ENCODE assay signal across 34 cellular contexts in genomic region chr14:93894992-93895391, GRCh38. TPM values are rescaled to one million over a fixed set of nuclear protein-coding genes. Genes with fewer than 3 reads are reported as not detected.
DNase-seq lines count a peak whose midpoint lies in the region; ATAC-seq and TF ChIP-seq lines count a peak whose summit lies in the region.
"Had no signal": no experiment of that assay in that cellular context is flagged by ENCODE, and none has a peak within 500 bp of the region (broad histone marks: within the 10 kb centered on the region; RNA-seq: fewer than 3 reads in every experiment).

No MANE protein-coding gene starts in this region.

- no peak overlapping the region for H3K27ac ChIP-seq in GM23338 (ENCODE audit: low read depth)
- no peak overlapping the region for H3K27ac ChIP-seq in naive thymus-derived CD4-positive, alpha-beta T cell (ENCODE audit: low read depth, low read length)
- H3K27ac ChIP-seq: BLaER1 treated with 17β-estradiol and CSF1 and Interleukin-3, amounts not matched to agents 10 nM and 100 nM; colonic mucosa; pancreas; suprapubic skin; upper lobe of right lung had no signal

- intact Hi-C loops in naive thymus-derived CD4-positive, alpha-beta T cell (cut with micrococcal nuclease): loop anchor here in 1 of 2 donors (5.0 kb wide), 1 partner anchor 238 kb away; no protein-coding TSS in a partner anchor

- ATAC-seq in GM23338 (peak; percentile 73), WTC11 (peak; percentile 75), GM19397 (IDR thresholded peaks at IDR 0.05; ENCODE audit: unreplicated experiment) (no peak)
- no peak for ATAC-seq in naive thymus-derived CD4-positive, alpha-beta T cell
- no peak for ATAC-seq in activated T-cell treated with anti-CD3 and anti-CD28 coated beads, Interleukin-2, amount 50 U/mL, for 72 hours (replicated peaks in 1 of 2)
- ATAC-seq: activated naive CD8-positive, alpha-beta T cell treated with anti-CD3 and anti-CD28 coated beads, Interleukin-2, amount 50 U/mL, for 24 hours; activated T-cell treated with anti-CD3 and anti-CD28 coated beads, Interleukin-2, amount 50 U/mL, for 4 hours; mucosa of descending colon; pancreas; upper lobe of right lung had no signal

- peak overlapping the region; percentile 44; the same call in 1 of the 2 replicates for H3K4me2 ChIP-seq in GM23338

- no peaks in the 10 kb centered on the region; the same call in 1 of the 2 replicates for H3K36me3 ChIP-seq in GM23338 (ENCODE audit: insufficient read depth)
- H3K36me3 ChIP-seq in naive thymus-derived CD4-positive, alpha-beta T cell (ENCODE audit: control insufficient read depth in 2 of 3, insufficient read depth in 3 of 3, low read length in 3 of 3): no peaks in the 10 kb centered on the region
- H3K36me3 ChIP-seq: BLaER1 treated with 17β-estradiol and CSF1 and Interleukin-3, amounts not matched to agents 10 nM and 100 nM; colonic mucosa; pancreas; suprapubic skin; upper lobe of right lung had no signal

- CTCF ChIA-PET in WTC11 (lab: Charles Lee): interaction anchor here (0.6 to 3.4 kb wide), 11 partner anchors 9 to 246 kb away, joined by 3 to 63 read pairs (median 5); no protein-coding TSS in a partner anchor
- CTCF ChIA-PET in naive thymus-derived CD4-positive, alpha-beta T cell (lab: Charles Lee): interaction anchor here (2.5 kb wide), 1 partner anchor 12 kb away, joined by 9 read pairs; no protein-coding TSS in a partner anchor

- H3K36me3 Mint-ChIP-seq in GM23338 (ENCODE audit: low read depth) (no peaks in the 10 kb centered on the region), WTC11 (no peaks in the 10 kb centered on the region)
- H3K36me3 Mint-ChIP-seq in naive thymus-derived CD4-positive, alpha-beta T cell: no peaks in the 10 kb centered on the region
- H3K36me3 Mint-ChIP-seq in activated T-cell treated with anti-CD3 and anti-CD28 coated beads, Interleukin-2, amount 50 U/mL, for 72 hours (ENCODE audit: insufficient read depth in 2 of 2): no peaks in the 10 kb centered on the region

- H3K9me2 ChIP-seq in GM23338 (ENCODE audit: insufficient read depth): no peaks in the 10 kb centered on the region

- H3K4me1 ChIP-seq in GM23338 (ENCODE audit: insufficient read depth): peaks cover 20% of the 10 kb centered on the region
- H3K4me1 ChIP-seq in naive thymus-derived CD4-positive, alpha-beta T cell (ENCODE audit: control insufficient read depth in 2 of 2, insufficient read depth in 2 of 2, low read length in 2 of 2): no peaks in the 10 kb centered on the region
- H3K4me1 ChIP-seq: colonic mucosa, pancreas, upper lobe of right lung had no signal

- no peak overlapping the region for H3K27ac Mint-ChIP-seq in GM23338
- H3K27ac Mint-ChIP-seq in WTC11: no peak overlapping the region
- no peak overlapping the region for H3K27ac Mint-ChIP-seq in naive thymus-derived CD4-positive, alpha-beta T cell
- no peak overlapping the region for H3K27ac Mint-ChIP-seq in activated T-cell treated with anti-CD3 and anti-CD28 coated beads, Interleukin-2, amount 50 U/mL, for 72 hours
- H3K27ac Mint-ChIP-seq: activated naive CD8-positive, alpha-beta T cell treated with anti-CD3 and anti-CD28 coated beads, Interleukin-2, amount 50 U/mL, for 24 hours; HFFc6 had no signal

- no peaks in the 10 kb centered on the region for H3F3A ChIP-seq in GM23338 (replicated peaks; ENCODE audit: low read depth)

- H2AFZ ChIP-seq in GM23338: peak overlapping the region; percentile 33

- H3K27me3 ChIP-seq in GM23338 (ENCODE audit: insufficient read depth): no peaks in the 10 kb centered on the region
- no peaks in the 10 kb centered on the region for H3K27me3 ChIP-seq in naive thymus-derived CD4-positive, alpha-beta T cell (ENCODE audit: control insufficient read depth in 2 of 2, insufficient read depth in 2 of 2, low read length in 2 of 2)
- H3K27me3 ChIP-seq: BLaER1 treated with 17β-estradiol and CSF1 and Interleukin-3, amounts not matched to agents 10 nM and 100 nM; colonic mucosa; pancreas; upper lobe of right lung had no signal

- H3K27me3 Mint-ChIP-seq in GM23338 (ENCODE audit: insufficient read depth, low read depth, poor library complexity) (peaks cover 12% of the 10 kb centered on the region), WTC11 (ENCODE audit: low read depth) (peaks cover 3% of the 10 kb centered on the region)
- peaks cover 12 to 22% (median 18%) of the 10 kb centered on the region in 5 donors for H3K27me3 Mint-ChIP-seq in naive thymus-derived CD4-positive, alpha-beta T cell
- no peaks in the 10 kb centered on the region for H3K27me3 Mint-ChIP-seq in activated T-cell treated with anti-CD3 and anti-CD28 coated beads, Interleukin-2, amount 50 U/mL, for 72 hours (ENCODE audit: low read depth)

- POLR2A ChIA-PET in WTC11 (lab: Charles Lee): interaction anchor here (0.5 to 0.6 kb wide), 2 partner anchors 52 to 279 kb away, joined by 3 read pairs; no protein-coding TSS in a partner anchor
- POLR2A ChIA-PET in naive thymus-derived CD4-positive, alpha-beta T cell (lab: Charles Lee): no interaction called here

- H3K4me3 Mint-ChIP-seq in GM23338 (peak overlapping the region; percentile 14; the same call in 2 of the 3 replicates), WTC11 (no peak overlapping the region)
- H3K4me3 Mint-ChIP-seq in naive thymus-derived CD4-positive, alpha-beta T cell: no peak overlapping the region
- H3K4me3 Mint-ChIP-seq in activated T-cell treated with anti-CD3 and anti-CD28 coated beads, Interleukin-2, amount 50 U/mL, for 72 hours: no peak overlapping the region
- H3K4me3 Mint-ChIP-seq: activated naive CD8-positive, alpha-beta T cell treated with anti-CD3 and anti-CD28 coated beads, Interleukin-2, amount 50 U/mL, for 24 hours; activated T-cell treated with anti-CD3 and anti-CD28 coated beads, Interleukin-2, amount 50 U/mL, for 4 hours; HFFc6; nephron progenitor cell had no signal

- no peaks in the 10 kb centered on the region for H3K9me3 ChIP-seq in naive thymus-derived CD4-positive, alpha-beta T cell (ENCODE audit: control insufficient read depth in 2 of 3, low read length in 3 of 3)
- H3K9me3 ChIP-seq: colonic mucosa, mucosa of descending colon, pancreas, suprapubic skin, upper lobe of right lung had no signal

- H3K79me2 ChIP-seq in GM23338 (replicated peaks; ENCODE audit: insufficient read depth): no peaks in the 10 kb centered on the region

- DNase-seq in GM23338 (ENCODE audit: low spot score): peak; percentile 67
- peak; percentile 44 for DNase-seq in NCI-H2171 (lab: John Stamatoyannopoulos, UW)
- DNase-seq in WTC11 (ENCODE audit: low spot score): peak; percentile 46
- DNase-seq in islet precursor cell: peak; percentile 63
- no peak for DNase-seq in kidney tubule cell (ENCODE audit: low spot score)
- no peak for DNase-seq in naive thymus-derived CD4-positive, alpha-beta T cell
- DNase-seq in activated T-cell treated with anti-CD3 and anti-CD28 coated beads, Interleukin-2, amount 50 U/mL, for 72 hours: no peak
- DNase-seq: activated naive CD8-positive, alpha-beta T cell treated with anti-CD3 and anti-CD28 coated beads, Interleukin-2, amount 50 U/mL, for 24 hours; activated T-cell treated with anti-CD3 and anti-CD28 coated beads, Interleukin-2, amount 50 U/mL, for 4 hours; colonic mucosa; DMS79; effector CD8-positive, alpha-beta T cell; GDM1; HFFc6; kidney glomerular epithelial cell; mucosa of descending colon; NCI-H1436 treated with DMSO at 0.1 percent for 48 hours; NCI-H774; nephron progenitor cell; SIG-M5; stimulated activated naive CD4-positive, alpha-beta T cell treated with Interleukin-2 at 50 U/mL for 16 hours; upper lobe of right lung had no signal

- H3K4me3 ChIP-seq in GM23338: no peak overlapping the region
- H3K4me3 ChIP-seq in naive thymus-derived CD4-positive, alpha-beta T cell (ENCODE audit: low read length): no peak overlapping the region
- H3K4me3 ChIP-seq: BLaER1 treated with 17β-estradiol and CSF1 and Interleukin-3, amounts not matched to agents 10 nM and 100 nM; colonic mucosa; mucosa of descending colon; pancreas; suprapubic skin; upper lobe of right lung had no signal

- H3K4me1 Mint-ChIP-seq in GM23338: peaks cover 39% of the 10 kb centered on the region
- H3K4me1 Mint-ChIP-seq in WTC11: peaks cover 43% of the 10 kb centered on the region
- H3K4me1 Mint-ChIP-seq in naive thymus-derived CD4-positive, alpha-beta T cell: no peaks in the 10 kb centered on the region
- H3K4me1 Mint-ChIP-seq in activated T-cell treated with anti-CD3 and anti-CD28 coated beads, Interleukin-2, amount 50 U/mL, for 72 hours (ENCODE audit: low read depth): no peaks in the 10 kb centered on the region
- H3K4me1 Mint-ChIP-seq: activated naive CD8-positive, alpha-beta T cell treated with anti-CD3 and anti-CD28 coated beads, Interleukin-2, amount 50 U/mL, for 24 hours had no signal

- no peaks in the 10 kb centered on the region for H4K20me1 ChIP-seq in GM23338 (replicated peaks; ENCODE audit: insufficient read depth)
- H4K20me1 ChIP-seq: BLaER1 treated with 17β-estradiol and CSF1 and Interleukin-3, amounts not matched to agents 10 nM and 100 nM had no signal

- H3K9me3 Mint-ChIP-seq in GM23338 (no peaks in the 10 kb centered on the region; the same call in 2 of the 3 replicates), WTC11 (no peaks in the 10 kb centered on the region)
- H3K9me3 Mint-ChIP-seq in naive thymus-derived CD4-positive, alpha-beta T cell: no peaks in the 10 kb centered on the region
- H3K9me3 Mint-ChIP-seq in activated T-cell treated with anti-CD3 and anti-CD28 coated beads, Interleukin-2, amount 50 U/mL, for 72 hours: no peaks in the 10 kb centered on the region
- H3K9me3 Mint-ChIP-seq: activated naive CD8-positive, alpha-beta T cell treated with anti-CD3 and anti-CD28 coated beads, Interleukin-2, amount 50 U/mL, for 24 hours; activated T-cell treated with anti-CD3 and anti-CD28 coated beads, Interleukin-2, amount 50 U/mL, for 4 hours; HFFc6; nephron progenitor cell had no signal

- TF ChIP-seq CTCF in GM23338 (conservative IDR thresholded peaks at IDR 0.05; ENCODE audit: low read depth in 2 of 2): no peak
- no peak for TF ChIP-seq CTCF in WTC11 (IDR thresholded peaks at IDR 0.05)

TF ChIP-seq in WTC11, 78 proteins besides CTCF, POLR2A, EP300 and RAD21 (continues in another document):
- TF ChIP-seq TEAD1 (CRISPR knock-in tag; IDR thresholded peaks at IDR 0.05): no peak
- TF ChIP-seq ELF4 (CRISPR knock-in tag; IDR thresholded peaks at IDR 0.05; ENCODE audit: low read depth): no peak
- no peak for TF ChIP-seq TCF7 (CRISPR knock-in tag; IDR thresholded peaks at IDR 0.05; ENCODE audit: low read depth)
- 0 out of 2 replicates have a peak, but pooled peaks have one; percentile 14 for TF ChIP-seq SP1 (CRISPR knock-in tag; conservative IDR thresholded peaks at IDR 0.05)
- no peak for TF ChIP-seq TP53 (CRISPR knock-in tag; IDR thresholded peaks at IDR 0.05)

RNA-seq across cellular contexts. Expression of gene FAM181A, which starts 32.2 kb away (rescaled TPM):
- not detected in 2 replicates for total RNA-seq in GM23338 (2014; rRNA removed; shearing (Covaris generic))
- not detected in 2 replicates for polyA plus RNA-seq in GM23338 (2016; fragmentation: Nextera tagmentation; extraction: Ambion mirVana)
- not detected in 3 replicates for total RNA-seq in WTC11 (2021)
- not detected for total RNA-seq in naive thymus-derived CD4-positive, alpha-beta T cell
- polyA plus RNA-seq in naive thymus-derived CD4-positive, alpha-beta T cell: not detected
- total RNA-seq in activated T-cell treated with anti-CD3 and anti-CD28 coated beads, Interleukin-2, amount 50 U/mL, for 72 hours: not detected
- total RNA-seq: activated T-cell treated with anti-CD3 and anti-CD28 coated beads, Interleukin-2, amount 50 U/mL, for 4 hours; astrocyte; cardiac septum; colonic mucosa; epithelial cell of proximal tubule; glomerular endothelial cell; HFFc6; HT1080; lung microvascular endothelial cell; mucosa of descending colon; pancreas; renal cortical epithelial cell; skeletal muscle tissue; suprapubic skin had no signal
- polyA plus RNA-seq: pancreas had no signal

Comparison
In these comparisons a context has a peak if more than half of its experiments do, and no peak if none do; other contexts are left out.
1. ATAC-seq: peak in GM23338 (single experiment) and WTC11 (single experiment); none in GM19397 (single experiment), naive thymus-derived CD4-positive, alpha-beta T cell (single experiment) and activated T-cell treated with anti-CD3 and anti-CD28 coated beads, Interleukin-2, amount 50 U/mL, for 72 hours (0 of 2).
2. DNase-seq: peak in GM23338 (single experiment), NCI-H2171 (single experiment), WTC11 (single experiment) and islet precursor cell (single experiment); none in kidney tubule cell (single experiment), naive thymus-derived CD4-positive, alpha-beta T cell (0 of 9) and activated T-cell treated with anti-CD3 and anti-CD28 coated beads, Interleukin-2, amount 50 U/mL, for 72 hours (0 of 2).